In genomic region chr6:108561742-108562502, GRCh38 we compare ENCODE assay signal across 8 cellular contexts. TPM values are rescaled to one million over a fixed set of nuclear protein-coding genes. Genes with fewer than 3 reads are reported as not detected.
A peak's percentile ranks its signal among the peaks of the same experiment; 100 is the strongest.
DNase-seq lines count a peak whose midpoint lies in the region; ATAC-seq, FAIRE-seq and TF ChIP-seq lines count a peak whose summit lies in the region.

No MANE protein-coding gene starts in this region.

- H2AFZ ChIP-seq in HepG2 (ENCODE audit: low read length): no peak overlapping the region

- TF ChIP-seq RAD21 in HepG2 (CRISPR knock-in tag; IDR thresholded peaks at IDR 0.05): no peak

- H3K27me3 Mint-ChIP-seq in CD8-positive, alpha-beta T cell (ENCODE audit: low read depth): no peaks in the 10 kb centered on the region

- no peaks in the 10 kb centered on the region for H3K9me3 ChIP-seq in CD8-positive, alpha-beta T cell (ENCODE audit: low read length)
- H3K9me3 ChIP-seq in HepG2 (ENCODE audit: low read length) (no peaks in the 10 kb centered on the region), thoracic aorta (no peaks in the 10 kb centered on the region)
- H3K9me3 ChIP-seq in effector memory CD4-positive, alpha-beta T cell (ENCODE audit: control insufficient read depth, low read length): no peaks in the 10 kb centered on the region

- no peaks in the 10 kb centered on the region for H3K9me3 Mint-ChIP-seq in CD8-positive, alpha-beta T cell

- no peak overlapping the region for H3K27ac ChIP-seq in CD8-positive, alpha-beta T cell (ENCODE audit: low read depth, low read length)
- H3K27ac ChIP-seq in HepG2 (ENCODE audit: extremely low read length, insufficient read depth, low read length) (peak overlapping the region; percentile 59), thoracic aorta (peak overlapping the region; percentile 100)
- H3K27ac ChIP-seq in effector memory CD4-positive, alpha-beta T cell (ENCODE audit: insufficient read depth, low read length, poor library complexity, severe bottlenecking): no peak overlapping the region

- no peaks in the 10 kb centered on the region for H3K27me3 ChIP-seq in CD8-positive, alpha-beta T cell (ENCODE audit: insufficient read depth, low read length)
- H3K27me3 ChIP-seq in bronchial epithelial cell (ENCODE audit: control insufficient read depth, insufficient read depth, low read length) (no peaks in the 10 kb centered on the region), HepG2 (ENCODE audit: control insufficient read depth in 1 of 2, insufficient read depth in 2 of 2, low read length in 2 of 2) (no peaks in the 10 kb centered on the region; a peak in 2 of 5 replicates), thoracic aorta (replicated peaks; ENCODE audit: insufficient read depth) (no peaks in the 10 kb centered on the region)
- H3K27me3 ChIP-seq in effector memory CD4-positive, alpha-beta T cell (replicated peaks; ENCODE audit: control insufficient read depth, insufficient read depth, low read length, poor library complexity, severe bottlenecking): no peaks in the 10 kb centered on the region

- 9% methylated on average over 16 of the region's 46 CpGs for WGBS in HepG2 (ENCODE audit: low lambda C conversion rate)

- TF ChIP-seq EP300 in HepG2 (IDR thresholded peaks at IDR 0.05; ENCODE audit: low read depth in 2 of 2, low read length in 2 of 2) (no peak), HepG2 (CRISPR knock-in tag; IDR thresholded peaks at IDR 0.05; ENCODE audit: borderline replicate concordance) (no peak)

- TF ChIP-seq CTCF in CD8-positive, alpha-beta T cell (IDR thresholded peaks at IDR 0.05): no peak
- no peak for TF ChIP-seq CTCF in NB4 (IDR thresholded peaks at IDR 0.05; ENCODE audit: low read depth, low read length)
- no peak for TF ChIP-seq CTCF in bronchial epithelial cell (IDR thresholded peaks at IDR 0.05; ENCODE audit: insufficient read depth, low read length, severe bottlenecking)
- no peak for TF ChIP-seq CTCF in HepG2 (CRISPR knock-in tag; IDR thresholded peaks at IDR 0.05)
- TF ChIP-seq CTCF in thoracic aorta (IDR thresholded peaks at IDR 0.05): no peak

- peak overlapping the region; percentile 94 for H3K4me2 ChIP-seq in HepG2 (ENCODE audit: low read depth, low read length)

- H3K4me1 Mint-ChIP-seq in CD8-positive, alpha-beta T cell (ENCODE audit: low read depth): peaks cover 53% of the 10 kb centered on the region

- peaks cover 43% of the 10 kb centered on the region for H4K20me1 ChIP-seq in HepG2 (ENCODE audit: insufficient read depth, low read length)

- peaks cover 16% of the 10 kb centered on the region for H3K36me3 Mint-ChIP-seq in CD8-positive, alpha-beta T cell

- FAIRE-seq in bronchial epithelial cell (lab: Jason Lieb, UNC): no peak
- peak; percentile 8 for FAIRE-seq in HepG2 (lab: Jason Lieb, UNC)

- ATAC-seq in CD8-positive, alpha-beta T cell: no peak
- no peak; the same call in 2 of the 3 replicates for ATAC-seq in HepG2
- ATAC-seq in thoracic aorta (ENCODE audit: insufficient number of reproducible peaks, low FRiP score, low read depth): no peak
- ATAC-seq in HG02884 (IDR thresholded peaks at IDR 0.05; ENCODE audit: unreplicated experiment): no peak
- no peak for ATAC-seq in GM19463 (IDR thresholded peaks at IDR 0.05; ENCODE audit: unreplicated experiment)

- no peak for DNase-seq in CD8-positive, alpha-beta T cell
- DNase-seq in NB4 (ENCODE audit: low read depth) (peak; percentile 75), bronchial epithelial cell (ENCODE audit: low read depth) (peak; percentile 25), HepG2 (ENCODE audit: low spot score) (peak; percentile 17), thoracic aorta (ENCODE audit: low spot score) (no peak)
- DNase-seq in effector memory CD4-positive, alpha-beta T cell: no peak

- H3K4me3 Mint-ChIP-seq in CD8-positive, alpha-beta T cell: peak overlapping the region; percentile 75

- H3K4me3 ChIP-seq in CD8-positive, alpha-beta T cell (ENCODE audit: low read depth, low read length): no peak overlapping the region
- H3K4me3 ChIP-seq in NB4 (ENCODE audit: low read depth, low read length): peak overlapping the region; percentile 74
- peak overlapping the region; percentile 55 for H3K4me3 ChIP-seq in bronchial epithelial cell (ENCODE audit: low read depth, low read length)
- H3K4me3 ChIP-seq in HepG2 (replicated peaks in 1 of 3; ENCODE audit: insufficient read depth in 1 of 3, low read depth in 2 of 3, low read length in 3 of 3): peak overlapping the region; percentile 81 to 99 (median 90)
- peak overlapping the region; percentile 98 for H3K4me3 ChIP-seq in thoracic aorta
- no peak overlapping the region for H3K4me3 ChIP-seq in effector memory CD4-positive, alpha-beta T cell (ENCODE audit: insufficient read depth, low read depth, low read length, poor library complexity, severe bottlenecking)

- POLR2A ChIA-PET in CD8-positive, alpha-beta T cell (lab: Charles Lee): interaction anchor here (1.7 to 3.7 kb wide), 2 partner anchors 15 to 532 kb away, joined by 7 to 38 read pairs; partner anchors contain the start of genes CEP57L1 and SESN1
- POLR2A ChIA-PET in HepG2 (lab: Yijun Ruan, JAX): interaction anchor here (0.8 to 1.7 kb wide), 5 partner anchors 11 to 533 kb away, joined by 3 to 8 read pairs (median 4); partner anchors contain the start of genes CEP57L1 and SESN1

- H3K27ac Mint-ChIP-seq in CD8-positive, alpha-beta T cell: peak overlapping the region; percentile 62

- intact Hi-C loops in CD8-positive, alpha-beta T cell (cut with DNase I, micrococcal nuclease): loop anchor here (10.0 kb wide), 2 partner anchors 133 to 923 kb away; partner anchors contain the start of gene ZBTB24 (in 1 of the 2)
- intact Hi-C loops in HepG2 (cut with micrococcal nuclease; ENCODE audit: unreplicated experiment): loop anchor here (2.0 to 10.0 kb wide), 2 partner anchors 153 to 221 kb away; no protein-coding TSS in a partner anchor

- no peaks in the 10 kb centered on the region for H3K36me3 ChIP-seq in CD8-positive, alpha-beta T cell (ENCODE audit: insufficient read depth, low read length)
- H3K36me3 ChIP-seq in bronchial epithelial cell (ENCODE audit: control insufficient read depth, insufficient read depth, low read length): peaks cover 5% of the 10 kb centered on the region
- peaks cover 0 to 14% of the 10 kb centered on the region in 2 experiments; a peak in 3 of 5 replicates for H3K36me3 ChIP-seq in HepG2 (replicated peaks in 1 of 2; ENCODE audit: control insufficient read depth in 1 of 2, insufficient read depth in 2 of 2, low read length in 2 of 2)
- peaks cover under 1% of the 10 kb centered on the region for H3K36me3 ChIP-seq in thoracic aorta
- no peaks in the 10 kb centered on the region for H3K36me3 ChIP-seq in effector memory CD4-positive, alpha-beta T cell (ENCODE audit: control insufficient read depth, insufficient read depth, low read length)

- TF ChIP-seq POLR2A in NB4 (IDR thresholded peaks at IDR 0.05; ENCODE audit: extremely low read depth, insufficient read length) (no peak), HepG2 (IDR thresholded peaks at IDR 0.05; ENCODE audit: insufficient read depth in 1 of 2, low read depth in 2 of 2, low read length in 2 of 2) (no peak)

- peak overlapping the region; percentile 79 for H3K9ac ChIP-seq in HepG2 (ENCODE audit: insufficient read depth, low read depth, low read length)

- peaks cover 55% of the 10 kb centered on the region for H3K79me2 ChIP-seq in HepG2 (ENCODE audit: insufficient read depth, low read length)

- TSS peak; percentile 50 for BruUV-seq in HepG2 (replicated peaks; lab: Mats Ljungman, UMichigan)

- H3K4me1 ChIP-seq in CD8-positive, alpha-beta T cell (ENCODE audit: insufficient read depth, low read length): peaks cover 47% of the 10 kb centered on the region
- peaks cover 53% of the 10 kb centered on the region for H3K4me1 ChIP-seq in HepG2 (ENCODE audit: insufficient read depth, low read length)
- peaks cover 28 to 36% of the 10 kb centered on the region in 2 donors for H3K4me1 ChIP-seq in thoracic aorta (ENCODE audit: control insufficient read depth in 1 of 2, low read depth in 2 of 2)
- H3K4me1 ChIP-seq in effector memory CD4-positive, alpha-beta T cell (ENCODE audit: control insufficient read depth, insufficient read depth, low read length, poor library complexity, severe bottlenecking): peaks cover 35% of the 10 kb centered on the region

- in situ Hi-C loops in HepG2 (cut with HindIII; ENCODE audit: extremely low pct_ligation_motif_present, low pct_unique_long_range_greater_than_20kb): loop anchor here (5.0 kb wide), 1 partner anchor 220 kb away; no protein-coding TSS in a partner anchor

- CTCF ChIA-PET in CD8-positive, alpha-beta T cell (lab: Charles Lee): interaction anchor here (0.8 kb wide), 1 partner anchor 28 kb away, joined by 3 read pairs; no protein-coding TSS in a partner anchor
- CTCF ChIA-PET in HepG2 (lab: Yijun Ruan, JAX; ENCODE audit: low intra/inter-chr PET ratio, low total read pairs): no interaction called here

TF ChIP-seq in HepG2, 621 proteins besides CTCF, POLR2A, EP300 and RAD21 (continues in another document):
- TF ChIP-seq TRIM24 (CRISPR knock-in tag; IDR thresholded peaks at IDR 0.05) (no peak), MED13 (CRISPR knock-in tag; IDR thresholded peaks at IDR 0.05) (no peak)

RNA-seq across cellular contexts. Expression of gene FOXO3, which starts 1.2 kb away (rescaled TPM):
- total RNA-seq in CD8-positive, alpha-beta T cell: 10 to 100 TPM; 26.3 to 26.5 TPM
- total RNA-seq in bronchial epithelial cell (28.7 and 29.3 TPM in 2 replicates), HepG2 (2016; rRNA removed; fragmentation: Illumina TruSeq; extraction: Trizol) (16.0 and 16.9 TPM in 2 replicates), thoracic aorta (100 to 1,000 TPM; 106 to 149 TPM)
- total RNA-seq in HepG2 (2016; cell fraction: cytosol; rRNA removed; fragmentation: Illumina TruSeq; extraction: Trizol; ENCODE audit: low read depth): 32.6 and 35.1 TPM in 2 replicates
- 15.7 and 15.9 TPM in 2 replicates for total RNA-seq in HepG2 (2016; cell fraction: insoluble cytoplasmic fraction; rRNA removed; fragmentation: Illumina TruSeq; extraction: Trizol)
- 26.2 and 29.7 TPM in 2 replicates for total RNA-seq in HepG2 (2016; cell fraction: membrane; rRNA removed; fragmentation: Illumina TruSeq; extraction: Trizol)
- 14.0 and 14.8 TPM in 2 replicates for total RNA-seq in HepG2 (2016; cell fraction: nucleus; rRNA removed; fragmentation: Illumina TruSeq; extraction: Trizol)
- polyA plus RNA-seq in HepG2 (2011; rRNA removed): 21.3 and 22.5 TPM in 2 replicates
- polyA plus RNA-seq in HepG2 (2011; cell fraction: cytosol; rRNA removed): 14.1 and 14.6 TPM in 2 replicates
- 17.2 and 17.5 TPM in 2 replicates for polyA plus RNA-seq in HepG2 (2011; cell fraction: nucleus; rRNA removed)
- polyA plus RNA-seq in HepG2 (2012): 16.0 and 18.2 TPM in 2 replicates
- 0.35 and 0.42 TPM in 2 replicates for polyA plus RNA-seq in HepG2 (2016; cell fraction: cytosol; fragmentation: Illumina TruSeq; extraction: Trizol; ENCODE audit: low read depth)
- 11.8 and 12.6 TPM in 2 replicates for polyA plus RNA-seq in HepG2 (2016; cell fraction: insoluble cytoplasmic fraction; fragmentation: Illumina TruSeq; extraction: Trizol; ENCODE audit: low read depth)
- polyA plus RNA-seq in HepG2 (2016; cell fraction: membrane; fragmentation: Illumina TruSeq; extraction: Trizol; ENCODE audit: low read depth): 1.3 and 1.4 TPM in 2 replicates
- polyA plus RNA-seq in HepG2 (2016; cell fraction: nucleus; fragmentation: Illumina TruSeq; extraction: Trizol; ENCODE audit: insufficient read depth, low read depth): 10.9 and 12.0 TPM in 2 replicates
- polyA minus RNA-seq in HepG2 (2011; rRNA and poly(A)+ RNA removed; ENCODE audit: low replicate concordance): 76.4 and 181 TPM in 2 replicates
- 34.7 and 39.1 TPM in 2 replicates for polyA minus RNA-seq in HepG2 (2011; cell fraction: cytosol; rRNA and poly(A)+ RNA removed)
- 43.9 and 53.5 TPM in 2 replicates for polyA minus RNA-seq in HepG2 (2011; cell fraction: nucleus; rRNA and poly(A)+ RNA removed)

Comparison
In these comparisons a context has a peak if more than half of its experiments do, and no peak if none do; other contexts are left out.
1. DNase-seq: peak in NB4 (single experiment), bronchial epithelial cell (single experiment) and HepG2 (single experiment); none in CD8-positive, alpha-beta T cell (0 of 7), thoracic aorta (single experiment) and effector memory CD4-positive, alpha-beta T cell (0 of 3).
2. H3K27ac ChIP-seq: peak in HepG2 (single experiment) and thoracic aorta (2 of 2); none in CD8-positive, alpha-beta T cell (single experiment) and effector memory CD4-positive, alpha-beta T cell (single experiment).
3. H3K4me3 ChIP-seq: peak in NB4 (single experiment), bronchial epithelial cell (single experiment), HepG2 (3 of 3) and thoracic aorta (single experiment); none in CD8-positive, alpha-beta T cell (single experiment) and effector memory CD4-positive, alpha-beta T cell (single experiment).